ENCODE assay signal across 8 cellular contexts in the genomic region with DNA sequence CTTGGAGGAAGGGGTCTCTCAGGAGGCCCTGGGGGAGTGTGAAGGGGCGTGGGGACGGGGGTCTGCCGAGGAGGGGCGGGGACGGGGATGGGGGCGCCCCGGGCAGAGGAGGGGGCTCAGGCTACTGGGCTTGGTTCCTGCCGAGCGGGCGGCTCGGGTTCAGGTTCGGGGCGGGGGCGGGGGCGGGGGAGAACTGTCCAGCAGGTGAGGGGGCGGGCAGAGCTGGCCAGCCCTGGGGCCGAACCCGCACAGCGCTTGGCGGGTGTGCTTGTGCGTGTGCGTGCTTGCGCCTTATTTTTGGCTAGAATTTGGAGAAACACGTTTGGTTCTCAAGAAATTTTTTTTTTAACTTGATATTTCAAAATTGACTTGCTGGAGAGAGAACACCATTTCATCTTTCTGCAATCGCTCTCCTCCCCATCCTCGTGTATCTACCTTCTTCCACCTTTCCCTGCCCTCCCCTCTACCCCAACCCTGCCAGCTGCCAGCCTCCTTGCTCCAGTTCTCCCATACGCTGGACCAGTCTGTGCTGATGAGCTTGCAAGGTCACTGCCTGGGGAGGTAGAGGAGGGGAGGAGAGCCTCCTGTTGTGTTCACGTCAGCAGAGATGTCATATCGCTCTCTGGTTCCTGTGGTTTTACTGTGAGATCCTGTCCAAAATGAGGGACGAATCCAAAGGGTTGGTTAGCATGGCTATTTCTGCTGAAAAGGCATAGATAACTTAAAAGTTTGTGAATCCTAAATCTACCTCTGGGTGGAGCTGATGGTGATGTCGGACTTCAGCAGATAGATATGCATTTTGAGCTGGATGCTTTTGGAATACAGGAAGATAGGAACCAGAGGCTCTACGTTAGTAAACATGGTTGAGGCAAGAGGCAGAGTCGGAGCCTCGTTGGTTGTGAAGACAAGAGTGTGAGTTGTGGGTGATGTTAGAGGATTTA. TPM values are rescaled to one million over a fixed set of nuclear protein-coding genes. Genes with fewer than 3 reads are reported as not detected.
DNase-seq lines count a peak whose midpoint lies in the region; ATAC-seq and FAIRE-seq lines count a peak whose summit lies in the region.

No MANE protein-coding gene starts in this region.

- POLR2A ChIA-PET in activated CD4-positive, alpha-beta T cell treated with anti-CD3 and anti-CD28 coated beads, Interleukin-2, amount 10 ng/mL, durations not matched to agents 7 days and 5 days (lab: Charles Lee) = interaction anchor here (0.6 to 1.1 kb wide), 3 partner anchors 29 to 56 kb away, joined by 3 to 4 read pairs (median 3); partner anchors contain the start of gene DDB2

- ATAC-seq in HG02981 (IDR thresholded peaks at IDR 0.05; ENCODE audit: unreplicated experiment) = no peak

- DNase-seq in NCI-H2171 treated with DMSO at 0.1 percent for 48 hours (lab: John Stamatoyannopoulos, UW) = peak; percentile 50
- DNase-seq in NCI-H2171 (lab: John Stamatoyannopoulos, UW) = no peak
- DNase-seq in NCI-H146 treated with DMSO at 0.1 percent for 48 hours (lab: John Stamatoyannopoulos, UW; ENCODE audit: unreplicated experiment) = peak; percentile 35
- DNase-seq in activated CD4-positive, alpha-beta T cell treated with anti-CD3 and anti-CD28 coated beads, Interleukin-2, amount 10 ng/mL, durations not matched to agents 7 days and 5 days = peak; percentile 43
- DNase-seq in epithelial cell of prostate (ENCODE audit: low read depth, low spot score) = no peak
- DNase-seq in urothelium cell line (ENCODE audit: low spot score) = peak; percentile 42

- peaks cover 30 to 37% of the 10 kb centered on the region in 2 donors for H3K4me1 ChIP-seq in muscle layer of duodenum (ENCODE audit: control insufficient read depth in 1 of 2, insufficient read depth in 2 of 2, low read length in 2 of 2)

- no peak for FAIRE-seq in urothelium cell line (lab: Jason Lieb, UNC)

- no peaks in the 10 kb centered on the region for H3K27me3 ChIP-seq in muscle layer of duodenum (ENCODE audit: low read depth, low read length)

- H3K4me1 Mint-ChIP-seq in activated CD4-positive, alpha-beta T cell treated with anti-CD3 and anti-CD28 coated beads, Interleukin-2, amount 10 ng/mL, durations not matched to agents 7 days and 5 days = peaks cover 58% of the 10 kb centered on the region

- H3K36me3 Mint-ChIP-seq in activated CD4-positive, alpha-beta T cell treated with anti-CD3 and anti-CD28 coated beads, Interleukin-2, amount 10 ng/mL, durations not matched to agents 7 days and 5 days (ENCODE audit: low read depth) = peaks cover 19% of the 10 kb centered on the region

- H3K27ac ChIP-seq in epithelial cell of prostate (peak overlapping the region; percentile 85), muscle layer of duodenum (ENCODE audit: low read length) (peak overlapping the region; percentile 64)

- H3K27ac Mint-ChIP-seq in activated CD4-positive, alpha-beta T cell treated with anti-CD3 and anti-CD28 coated beads, Interleukin-2, amount 10 ng/mL, durations not matched to agents 7 days and 5 days = peak overlapping the region; percentile 84

- no peaks in the 10 kb centered on the region for H3K27me3 Mint-ChIP-seq in activated CD4-positive, alpha-beta T cell treated with anti-CD3 and anti-CD28 coated beads, Interleukin-2, amount 10 ng/mL, durations not matched to agents 7 days and 5 days

- H3K4me3 ChIP-seq in muscle layer of duodenum (ENCODE audit: low read depth in 1 of 2, low read length in 2 of 2) = peak overlapping the region; percentile 68 to 80

- H3K36me3 ChIP-seq in muscle layer of duodenum (ENCODE audit: control insufficient read depth in 1 of 2, insufficient read depth in 2 of 2, low read length in 2 of 2) = peaks cover 12 to 13% of the 10 kb centered on the region in 2 donors

- CTCF ChIA-PET in activated CD4-positive, alpha-beta T cell treated with anti-CD3 and anti-CD28 coated beads, Interleukin-2, amount 10 ng/mL, durations not matched to agents 7 days and 5 days (lab: Charles Lee) = interaction anchor here (0.6 to 2.8 kb wide), 6 partner anchors 11 to 285 kb away, joined by 3 to 9 read pairs (median 4); no protein-coding TSS in a partner anchor

- no peaks in the 10 kb centered on the region for H3K9me3 Mint-ChIP-seq in activated CD4-positive, alpha-beta T cell treated with anti-CD3 and anti-CD28 coated beads, Interleukin-2, amount 10 ng/mL, durations not matched to agents 7 days and 5 days

- peak overlapping the region; percentile 81 for H3K4me3 Mint-ChIP-seq in activated CD4-positive, alpha-beta T cell treated with anti-CD3 and anti-CD28 coated beads, Interleukin-2, amount 10 ng/mL, durations not matched to agents 7 days and 5 days

- H3K9me3 ChIP-seq in muscle layer of duodenum (ENCODE audit: control insufficient read depth in 1 of 2, low read length in 2 of 2) = no peaks in the 10 kb centered on the region

RNA-seq across cellular contexts. Expression of gene MADD, which starts 0.7 kb away (rescaled TPM):
- total RNA-seq in activated CD4-positive, alpha-beta T cell treated with anti-CD3 and anti-CD28 coated beads, Interleukin-2, amount 10 ng/mL, durations not matched to agents 7 days and 5 days = 10 to 100 TPM; 93.3 to 95.1 TPM

RNA-seq across cellular contexts. Expression of gene NR1H3, which starts 12.8 kb away (rescaled TPM):
- 10 to 100 TPM in 1 of 2 experiments, 1 to 10 TPM in 1; 8.4 to 10.0 TPM for total RNA-seq in activated CD4-positive, alpha-beta T cell treated with anti-CD3 and anti-CD28 coated beads, Interleukin-2, amount 10 ng/mL, durations not matched to agents 7 days and 5 days

RNA-seq across cellular contexts. Expression of gene ACP2, which starts 22.0 kb away (rescaled TPM):
- 10 to 100 TPM; 28.0 to 31.7 TPM for total RNA-seq in activated CD4-positive, alpha-beta T cell treated with anti-CD3 and anti-CD28 coated beads, Interleukin-2, amount 10 ng/mL, durations not matched to agents 7 days and 5 days

RNA-seq across cellular contexts. Expression of gene DDB2, which starts 55.8 kb away (rescaled TPM):
- total RNA-seq in activated CD4-positive, alpha-beta T cell treated with anti-CD3 and anti-CD28 coated beads, Interleukin-2, amount 10 ng/mL, durations not matched to agents 7 days and 5 days = 100 to 1,000 TPM; 156 to 166 TPM

Comparison
In these comparisons a context has a peak if more than half of its experiments do, and no peak if none do; other contexts are left out.
1. DNase-seq: peak in NCI-H2171 treated with DMSO at 0.1 percent for 48 hours (single experiment), NCI-H146 treated with DMSO at 0.1 percent for 48 hours (single experiment), activated CD4-positive, alpha-beta T cell treated with anti-CD3 and anti-CD28 coated beads, Interleukin-2, amount 10 ng/mL, durations not matched to agents 7 days and 5 days (single experiment) and urothelium cell line (single experiment); none in NCI-H2171 (single experiment) and epithelial cell of prostate (single experiment).